In genomic region chr12:124852329-124852831, GRCh38 we compare ENCODE assay signal across 1 cellular context.
TF ChIP-seq lines count a peak whose summit lies in the region.

No MANE protein-coding gene starts in this region.

TF ChIP-seq in HepG2, 621 proteins besides CTCF, POLR2A, EP300 and RAD21 (continued from another document and continues in another):
- peak; percentile 85 for TF ChIP-seq ZNF574 (CRISPR knock-in tag; IDR thresholded peaks at IDR 0.05)
- no peak for TF ChIP-seq ZNF530 (CRISPR knock-in tag; IDR thresholded peaks at IDR 0.05; ENCODE audit: low read depth)
- peak; percentile 97 for TF ChIP-seq SALL1 (CRISPR knock-in tag; IDR thresholded peaks at IDR 0.05)
- TF ChIP-seq CEBPB (IDR thresholded peaks at IDR 0.05; ENCODE audit: borderline replicate concordance, low read depth, low read length), result peak; percentile 96
- peak; percentile 93 for TF ChIP-seq IKZF5 (CRISPR knock-in tag; IDR thresholded peaks at IDR 0.05)
- peak; percentile 68; the same call in 1 of the 2 replicates for TF ChIP-seq ZFP91 (CRISPR knock-in tag; IDR thresholded peaks at IDR 0.05; ENCODE audit: borderline replicate concordance)
- peak; percentile 51; the same call in 1 of the 2 replicates for TF ChIP-seq JUN (CRISPR knock-in tag; IDR thresholded peaks at IDR 0.05)
- TF ChIP-seq ZNF7 (CRISPR knock-in tag; IDR thresholded peaks at IDR 0.05), result 0 out of 2 replicates have a peak, but pooled peaks have one; percentile 10
- 0 out of 2 replicates have a peak, but pooled peaks have one; percentile 34 for TF ChIP-seq STAT6 (CRISPR knock-in tag; IDR thresholded peaks at IDR 0.05; ENCODE audit: borderline replicate concordance)
- TF ChIP-seq TFE3 (CRISPR knock-in tag; IDR thresholded peaks at IDR 0.05), result peak; percentile 64
- TF ChIP-seq PAXIP1 (CRISPR knock-in tag; conservative IDR thresholded peaks at IDR 0.05), result peak; percentile 98
- TF ChIP-seq SIX1 (CRISPR knock-in tag; IDR thresholded peaks at IDR 0.05; ENCODE audit: borderline replicate concordance), result peak; percentile 48; the same call in 1 of the 2 replicates
- no peak for TF ChIP-seq TBX3 (IDR thresholded peaks at IDR 0.05; ENCODE audit: borderline replicate concordance)
- TF ChIP-seq CSRNP2 (CRISPR knock-in tag; conservative IDR thresholded peaks at IDR 0.05; ENCODE audit: low read depth), result no peak
- no peak for TF ChIP-seq TERF1 (CRISPR knock-in tag; IDR thresholded peaks at IDR 0.05)
- TF ChIP-seq PHF5A (CRISPR knock-in tag; IDR thresholded peaks at IDR 0.05; ENCODE audit: low read depth, unreplicated experiment), result peak; percentile 57
- peak; percentile 42; the same call in 1 of the 2 replicates for TF ChIP-seq SMC3 (IDR thresholded peaks at IDR 0.05; ENCODE audit: low read length)
- peak; percentile 78 for TF ChIP-seq NR2F6 (IDR thresholded peaks at IDR 0.05)
- TF ChIP-seq NR2F6 (CRISPR knock-in tag; IDR thresholded peaks at IDR 0.05), result peak; percentile 85
- no peak for TF ChIP-seq SNAPC2 (CRISPR knock-in tag; IDR thresholded peaks at IDR 0.05)
- no peak; a peak in 1 of 4 replicates for TF ChIP-seq ATF4 (CRISPR knock-in tag; IDR thresholded peaks at IDR 0.05)
- TF ChIP-seq ZNF431 (CRISPR knock-in tag; IDR thresholded peaks at IDR 0.05; ENCODE audit: borderline replicate concordance, low read depth), result peak; percentile 88; the same call in 1 of the 2 replicates
- no peak for TF ChIP-seq ZNF326 (CRISPR knock-in tag; IDR thresholded peaks at IDR 0.05; ENCODE audit: borderline replicate concordance)
- TF ChIP-seq TFDP1 (CRISPR knock-in tag; IDR thresholded peaks at IDR 0.05; ENCODE audit: borderline replicate concordance), result peak; percentile 23; the same call in 1 of the 2 replicates
- TF ChIP-seq ZNF281 (CRISPR knock-in tag; IDR thresholded peaks at IDR 0.05; ENCODE audit: borderline replicate concordance), result peak; percentile 61; the same call in 1 of the 2 replicates
- peak; percentile 70 for TF ChIP-seq ISL2 (CRISPR knock-in tag; IDR thresholded peaks at IDR 0.05)
- peak; percentile 73; the same call in 1 of the 2 replicates for TF ChIP-seq YEATS2 (CRISPR knock-in tag; IDR thresholded peaks at IDR 0.05; ENCODE audit: borderline replicate concordance)
- peak; percentile 79; the same call in 1 of the 2 replicates for TF ChIP-seq SPEN (CRISPR knock-in tag; IDR thresholded peaks at IDR 0.05; ENCODE audit: low read depth)
- peak; percentile 37 to 63; a peak in 3 of 4 replicates for TF ChIP-seq NR2F1 (CRISPR knock-in tag; IDR thresholded peaks at IDR 0.05)
